ENCODE assay signal across 31 cellular contexts in the genomic region with DNA sequence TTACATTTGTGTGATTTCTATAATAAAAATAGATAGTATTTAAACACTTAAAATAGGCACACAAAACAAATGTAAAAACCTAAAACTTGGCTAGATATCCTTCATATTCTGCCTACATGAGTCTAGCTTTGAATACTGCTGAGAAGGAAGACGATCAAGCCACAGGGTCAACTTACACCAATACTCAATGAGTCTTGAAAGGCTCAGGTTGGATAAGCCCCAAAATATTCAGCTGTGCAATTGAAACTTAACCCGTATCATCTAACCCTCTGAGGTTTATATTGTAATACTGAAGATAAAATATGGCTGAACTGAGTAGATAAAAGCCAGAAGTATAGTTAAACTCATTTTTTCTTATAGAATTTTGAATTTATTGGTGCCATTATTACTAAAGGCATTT.
"Had no signal": no experiment of that assay in that cellular context is flagged by ENCODE, and none has a peak within 500 bp of the region (broad histone marks: within the 10 kb centered on the region; RNA-seq: fewer than 3 reads in every experiment).

No MANE protein-coding gene starts in this region.

- H3K27ac ChIP-seq: adrenal gland, cardiac muscle cell, coronary artery, dorsolateral prefrontal cortex, gastroesophageal sphincter, hepatocyte, right lobe of liver, suprapubic skin, tibial artery, upper lobe of right lung, WERI-Rb-1 had no signal

- H3K9me3 ChIP-seq: adrenal gland, gastroesophageal sphincter, mucosa of descending colon, right lobe of liver, suprapubic skin, tibial artery, upper lobe of right lung had no signal

- H3K4me1 ChIP-seq: adrenal gland, gastroesophageal sphincter, right lobe of liver, suprapubic skin, tibial artery, upper lobe of right lung had no signal

- H3K36me3 ChIP-seq: adrenal gland, cardiac muscle cell, gastroesophageal sphincter, right lobe of liver, suprapubic skin, tibial artery, upper lobe of right lung, WERI-Rb-1 had no signal

- H3K27me3 ChIP-seq: adrenal gland, cardiac muscle cell, dorsolateral prefrontal cortex, gastroesophageal sphincter, hepatocyte, right lobe of liver, suprapubic skin, tibial artery, upper lobe of right lung had no signal

- H2AFZ ChIP-seq: hepatocyte had no signal

- FAIRE-seq: keratinocyte had no signal

- ATAC-seq: activated CD4-positive, CD25-positive, alpha-beta regulatory T cell treated with anti-CD3 and anti-CD28 coated beads, Interleukin-2, amount 50 U/mL, for 24 hours; gastroesophageal sphincter; left cardiac atrium; left ventricle myocardium superior; mucosa of descending colon; right lobe of liver; stimulated activated naive B cell treated with anti-CD40 and anti-IgM and Interleukin-4, amounts not matched to agents 10 μg/mL and 1 μg/mL and 100 μg/mL, for 72 hours; upper lobe of right lung had no signal

- DNase-seq: activated CD4-positive, alpha-beta T cell treated with anti-CD3 and anti-CD28 coated beads for 48 hours; activated CD4-positive, alpha-beta T cell treated with anti-CD3 and anti-CD28 coated beads, Interleukin-2, amount 50 U/mL, for 48 hours; activated CD8-positive, alpha-beta memory T cell treated with anti-CD3 and anti-CD28 coated beads for 24 hours; activated effector memory CD4-positive, alpha-beta T cell treated with anti-CD3 and anti-CD28 coated beads, Interleukin-2, amount 50 U/mL, for 16 hours; activated naive CD4-positive, alpha-beta T cell treated with anti-CD3 and anti-CD28 coated beads for 36 hours; activated naive CD8-positive, alpha-beta T cell treated with anti-CD3 and anti-CD28 coated beads for 36 hours; activated T-cell treated with anti-CD3 and anti-CD28 coated beads, Interleukin-2, amount 50 U/mL, for 1 hour; adrenal gland; aorta; cerebellar nuclear complex; dorsolateral prefrontal cortex; effector memory CD4-positive, alpha-beta T cell; left cardiac atrium; left ventricle myocardium superior; mucosa of descending colon; right lobe of liver; stimulated activated CD4-positive, alpha-beta T cell treated with anti-CD3 and anti-CD28 coated beads, Interleukin-12 subunit alpha, Interleukin-12 subunit beta, amount 100 ng/mL, for 4 hours; stimulated activated CD4-positive, alpha-beta T cell treated with anti-CD3 and anti-CD28 coated beads, Interleukin-4, amount 100 ng/mL, for 4 hours; stimulated activated CD8-positive, alpha-beta memory T cell treated with anti-CD3 and anti-CD28 coated beads, Interleukin-4, amount 100 ng/mL, for 48 hours; stimulated activated naive B cell treated with anti-CD40 and anti-IgM and Interleukin-4, amounts not matched to agents 10 μg/mL and 1 μg/mL and 100 μg/mL, for 72 hours; T1000; tibial artery; upper lobe of right lung; WERI-Rb-1 had no signal

- H3K4me2 ChIP-seq: hepatocyte had no signal

- H3K4me3 ChIP-seq: adrenal gland, cardiac muscle cell, coronary artery, dorsolateral prefrontal cortex, gastroesophageal sphincter, hepatocyte, mucosa of descending colon, right lobe of liver, suprapubic skin, tibial artery, upper lobe of right lung had no signal
